In genomic region chr3:100288288-100288894, GRCh38 we compare ENCODE assay signal across 29 cellular contexts.
"Had no signal": no experiment of that assay in that cellular context is flagged by ENCODE, and none has a peak within 500 bp of the region (broad histone marks: within the 10 kb centered on the region; RNA-seq: fewer than 3 reads in every experiment).

No MANE protein-coding gene starts in this region.

- H3K36me3 Mint-ChIP-seq: natural killer cell had no signal

- H3K4me1 ChIP-seq: neural progenitor cell, stomach, testis, thyroid gland, transverse colon, upper lobe of left lung, vagina had no signal

- H3K4me1 Mint-ChIP-seq: mesothelial cell of epicardium, natural killer cell, nephron progenitor cell, neural progenitor cell had no signal

- H3K27ac ChIP-seq: left ventricle myocardium inferior, neural progenitor cell, ovary, right atrium auricular region, skin epidermis, stomach, testis, thyroid gland, transverse colon, upper lobe of left lung, vagina had no signal

- DNase-seq: immature natural killer cell; left ventricle myocardium inferior; mesendoderm; naive B cell; natural killer cell; nephron progenitor cell; occipital lobe; ovary; stimulated activated CD4-positive, alpha-beta T cell treated with anti-CD3 and anti-CD28 coated beads, Interleukin-12 subunit alpha, Interleukin-12 subunit beta, amount 100 ng/mL, for 4 hours; stimulated activated CD4-positive, alpha-beta T cell treated with anti-CD3 and anti-CD28 coated beads, Interleukin-15, amount 100 ng/mL, for 24 hours; stimulated activated CD4-positive, alpha-beta T cell treated with anti-CD3 and anti-CD28 coated beads, Interleukin-2, amount 100 ng/mL, for 24 hours; stimulated activated CD4-positive, alpha-beta T cell treated with anti-CD3 and anti-CD28 coated beads, Interleukin-4, amount 100 ng/mL, for 1 hour; stimulated activated naive B cell treated with anti-CD40 and anti-IgM and Interleukin-4, amounts not matched to agents 10 μg/mL and 1 μg/mL and 100 μg/mL, for 72 hours; stimulated activated naive CD8-positive, alpha-beta T cell treated with anti-CD3 and anti-CD28 coated beads, Interleukin-15, Interleukin-2, amounts not matched to agents 100 U/mL and 50 U/mL, for 24 hours; stomach; testis; thyroid gland; transverse colon; upper lobe of left lung had no signal

- H3K4me2 ChIP-seq: neural progenitor cell had no signal

- H3K9ac ChIP-seq: neural progenitor cell had no signal

- H3K4me3 Mint-ChIP-seq: immature natural killer cell; mesothelial cell of epicardium; natural killer cell; nephron progenitor cell; neural progenitor cell; stimulated activated naive B cell treated with anti-CD40 and anti-IgM and Interleukin-4, amounts not matched to agents 10 μg/mL and 1 μg/mL and 100 μg/mL, for 72 hours had no signal

- H3K27me3 Mint-ChIP-seq: naive B cell; progenitor cell of endocrine pancreas; stimulated activated naive B cell treated with anti-CD40 and anti-IgM and Interleukin-4, amounts not matched to agents 10 μg/mL and 1 μg/mL and 100 μg/mL, for 72 hours had no signal

- ATAC-seq: natural killer cell; sciatic nerve; stimulated activated naive B cell treated with anti-CD40 and anti-IgM and Interleukin-4, amounts not matched to agents 10 μg/mL and 1 μg/mL and 100 μg/mL, for 72 hours; stimulated activated naive CD8-positive, alpha-beta T cell treated with anti-CD3 and anti-CD28 coated beads, Interleukin-15, Interleukin-2, amounts not matched to agents 100 U/mL and 50 U/mL, for 24 hours had no signal

- H3K27me3 ChIP-seq: neural progenitor cell, neutrophil, ovary, right atrium auricular region, stomach, testis, thyroid gland, transverse colon, upper lobe of left lung, vagina had no signal

- H3K9me3 ChIP-seq: left ventricle myocardium inferior, neutrophil, ovary, right atrium auricular region, stomach, testis, thyroid gland, transverse colon, upper lobe of left lung, vagina had no signal

- H3K4me3 ChIP-seq: left ventricle myocardium inferior, lung, neural progenitor cell, ovary, right atrium auricular region, skin epidermis, stomach, testis, thyroid gland, transverse colon, upper lobe of left lung, vagina had no signal

- H3K36me3 ChIP-seq: ovary, thyroid gland had no signal

- H3K9me3 Mint-ChIP-seq: immature natural killer cell; mesothelial cell of epicardium; naive B cell; natural killer cell; nephron progenitor cell; neural progenitor cell; stimulated activated naive B cell treated with anti-CD40 and anti-IgM and Interleukin-4, amounts not matched to agents 10 μg/mL and 1 μg/mL and 100 μg/mL, for 72 hours had no signal

- H3K27ac Mint-ChIP-seq: mesothelial cell of epicardium, nephron progenitor cell, neural progenitor cell, progenitor cell of endocrine pancreas had no signal

- H2AFZ ChIP-seq: neural progenitor cell had no signal

- FAIRE-seq: islet of Langerhans had no signal
